17 cellular contexts compared by ENCODE assay signal in genomic region chr5:154143121-154143725, GRCh38. TPM values are rescaled to one million over a fixed set of nuclear protein-coding genes. Genes with fewer than 3 reads are reported as not detected.
DNase-seq lines count a peak whose midpoint lies in the region; ATAC-seq and TF ChIP-seq lines count a peak whose summit lies in the region.
"Had no signal": no experiment of that assay in that cellular context is flagged by ENCODE, and none has a peak within 500 bp of the region (broad histone marks: within the 10 kb centered on the region; RNA-seq: fewer than 3 reads in every experiment).

No MANE protein-coding gene starts in this region.

- intact Hi-C loops in A673 (cut with micrococcal nuclease; ENCODE audit: unreplicated experiment) = no loop called here

- no peaks in the 10 kb centered on the region for H3K4me1 Mint-ChIP-seq in stimulated activated naive B cell treated with anti-CD40 and anti-IgM and Interleukin-4, amounts not matched to agents 10 μg/mL and 1 μg/mL and 100 μg/mL, for 72 hours

- POLR2A ChIA-PET in A673 (lab: Charles Lee; ENCODE audit: low non-redundant PET) = no interaction called here
- POLR2A ChIA-PET in HEK293 (lab: Yijun Ruan, JAX) = no interaction called here

- H3K36me3 Mint-ChIP-seq in stimulated activated naive B cell treated with anti-CD40 and anti-IgM and Interleukin-4, amounts not matched to agents 10 μg/mL and 1 μg/mL and 100 μg/mL, for 72 hours = no peaks in the 10 kb centered on the region
- H3K36me3 Mint-ChIP-seq: CD14-positive monocyte had no signal

- no peaks in the 10 kb centered on the region for H3K9me3 Mint-ChIP-seq in stimulated activated naive B cell treated with anti-CD40 and anti-IgM and Interleukin-4, amounts not matched to agents 10 μg/mL and 1 μg/mL and 100 μg/mL, for 72 hours

- peaks cover 30 to 36% of the 10 kb centered on the region in 2 donors for H3K27me3 Mint-ChIP-seq in stimulated activated naive B cell treated with anti-CD40 and anti-IgM and Interleukin-4, amounts not matched to agents 10 μg/mL and 1 μg/mL and 100 μg/mL, for 72 hours

- H3K36me3 ChIP-seq in A673 (ENCODE audit: insufficient read depth, low read length, poor library complexity, severe bottlenecking) (no peaks in the 10 kb centered on the region), HEK293 (ENCODE audit: control insufficient read depth in 2 of 2, insufficient read depth in 1 of 2, low read length in 2 of 2) (no peaks in the 10 kb centered on the region), lung (ENCODE audit: control insufficient read depth in 2 of 2, insufficient read depth in 2 of 2, low read length in 2 of 2) (no peaks in the 10 kb centered on the region)

- no peak overlapping the region for H3K4me3 ChIP-seq in A673 (ENCODE audit: low read depth, low read length, poor library complexity, severe bottlenecking)
- no peak overlapping the region for H3K4me3 ChIP-seq in HEK293 (ENCODE audit: low read depth, low read length)
- no peak overlapping the region for H3K4me3 ChIP-seq in lung

- H3K4me1 ChIP-seq in A673 (ENCODE audit: insufficient read depth, low read length, poor library complexity, severe bottlenecking) (peaks cover 4% of the 10 kb centered on the region), HEK293 (ENCODE audit: control insufficient read depth, insufficient read depth, low read length) (peaks cover 15% of the 10 kb centered on the region), lung (ENCODE audit: control insufficient read depth in 2 of 2, insufficient read depth in 2 of 2, low read length in 2 of 2) (peaks cover 0 to 26% of the 10 kb centered on the region in 2 donors)

- CTCF ChIA-PET in A673 (lab: Charles Lee) (no interaction called here), HEK293 (lab: Yijun Ruan, JAX) (no interaction called here)

- peak; percentile 25 for DNase-seq in A673 (ENCODE audit: low spot score)
- peak; percentile 23 for DNase-seq in cerebellar cortex (ENCODE audit: low spot score)
- peak; percentile 13 for DNase-seq in lung (ENCODE audit: low spot score)
- no peak for DNase-seq in stimulated activated naive B cell treated with anti-CD40 and anti-IgM and Interleukin-4, amounts not matched to agents 10 μg/mL and 1 μg/mL and 100 μg/mL, for 72 hours
- DNase-seq in hippocampal formation (lab: John Stamatoyannopoulos, UW) = no peak
- DNase-seq: DMS53; IMR-90; Kasumi-1; MM.1S; NCI-H1105; NCI-H1694; NK-92 treated with Interleukin-12 subunit alpha and Interleukin-12 subunit beta, amount 100 ng/mL, for 24 hours; RPMI8226 had no signal

- H3K27ac Mint-ChIP-seq in stimulated activated naive B cell treated with anti-CD40 and anti-IgM and Interleukin-4, amounts not matched to agents 10 μg/mL and 1 μg/mL and 100 μg/mL, for 72 hours = no peak overlapping the region

- H3K4me3 Mint-ChIP-seq in stimulated activated naive B cell treated with anti-CD40 and anti-IgM and Interleukin-4, amounts not matched to agents 10 μg/mL and 1 μg/mL and 100 μg/mL, for 72 hours = no peak overlapping the region
- H3K4me3 Mint-ChIP-seq: CD14-positive monocyte had no signal

- TF ChIP-seq CTCF in A673 (conservative IDR thresholded peaks at IDR 0.05; ENCODE audit: low read depth, low read length) = no peak
- no peak for TF ChIP-seq CTCF in HEK293 (tag by site-specific recombination; IDR thresholded peaks at IDR 0.05)
- no peak for TF ChIP-seq CTCF in lung (IDR thresholded peaks at IDR 0.05; ENCODE audit: control extremely low read depth, extremely low read depth)

- H3K27ac ChIP-seq in A673 (ENCODE audit: low read depth, low read length, poor library complexity, severe bottlenecking) = no peak overlapping the region
- no peak overlapping the region; the same call in 1 of the 2 replicates for H3K27ac ChIP-seq in HEK293 (ENCODE audit: extremely low read depth, low read depth, low read length)
- no peak overlapping the region for H3K27ac ChIP-seq in lung (ENCODE audit: low read depth in 1 of 2, low read length in 1 of 2)

- H3K9me3 ChIP-seq in A673 (ENCODE audit: low read depth, low read length, poor library complexity, severe bottlenecking) (no peaks in the 10 kb centered on the region), HEK293 (ENCODE audit: control insufficient read depth, insufficient read depth, low read depth, low read length) (no peaks in the 10 kb centered on the region), lung (ENCODE audit: control insufficient read depth in 2 of 2, insufficient read depth in 1 of 2, low read length in 1 of 2) (no peaks in the 10 kb centered on the region)

- no TSS peak for BruUV-seq in A673 (replicated peaks; lab: Mats Ljungman, UMichigan)

- ATAC-seq in lung (ENCODE audit: insufficient read depth, low FRiP score) = no peak
- ATAC-seq in GM19397 (IDR thresholded peaks at IDR 0.05; ENCODE audit: unreplicated experiment) = no peak
- ATAC-seq in stimulated activated naive B cell treated with anti-CD40 and anti-IgM and Interleukin-4, amounts not matched to agents 10 μg/mL and 1 μg/mL and 100 μg/mL, for 72 hours (replicated peaks) = no peak
- ATAC-seq in esophagus mucosa = no peak

- H3K27me3 ChIP-seq in A673 (replicated peaks; ENCODE audit: insufficient read depth, low read depth, low read length, poor library complexity) (no peaks in the 10 kb centered on the region), lung (ENCODE audit: control insufficient read depth, insufficient read depth) (no peaks in the 10 kb centered on the region)

- WGBS in lung, 2 donors = 75 to 89% methylated on average over 7 of the region's 7 CpGs

TF ChIP-seq in HEK293, 187 proteins besides CTCF, POLR2A, EP300 and RAD21:
- TF ChIP-seq ZNF354C (tag by site-specific recombination; IDR thresholded peaks at IDR 0.05; ENCODE audit: borderline replicate concordance, low read depth) = no peak
- TF ChIP-seq REST (tag by site-specific recombination; IDR thresholded peaks at IDR 0.05) = peak; percentile 48; the same call in 1 of the 2 replicates

RNA-seq across cellular contexts. Expression of gene GALNT10, which starts 47.3 kb away (rescaled TPM):
- 17.9 and 18.0 TPM in 2 replicates for total RNA-seq in A673 (2021)
- 10 to 100 TPM in 1 of 2 donors, 1 to 10 TPM in 1; 9.0 to 70.2 TPM for total RNA-seq in lung
- polyA plus RNA-seq in lung = 10 to 100 TPM; 14.9 to 29.1 TPM
- 6.7 TPM for total RNA-seq in esophagus mucosa

Comparison
In these comparisons a context has a peak if more than half of its experiments do, and no peak if none do; other contexts are left out.
1. DNase-seq: peak in A673 (single experiment), cerebellar cortex (single experiment) and lung (single experiment); none in stimulated activated naive B cell treated with anti-CD40 and anti-IgM and Interleukin-4, amounts not matched to agents 10 μg/mL and 1 μg/mL and 100 μg/mL, for 72 hours (single experiment) and hippocampal formation (0 of 2).